Comparison of ENCODE assay signal across 20 cellular contexts in genomic region chr9:89349607-89350006, GRCh38.
"Had no signal": no experiment of that assay in that cellular context is flagged by ENCODE, and none has a peak within 500 bp of the region (broad histone marks: within the 10 kb centered on the region; RNA-seq: fewer than 3 reads in every experiment).

No MANE protein-coding gene starts in this region.

- H3K27ac ChIP-seq: SJSA1, SK-N-MC had no signal

- DNase-seq: Karpas-422, KG1, MG63, NCI-H1092, NCI-H1105 treated with DMSO at 0.1 percent for 48 hours, NCI-H1417 treated with DMSO at 0.1 percent for 48 hours, NCI-H146, NCI-H1694 treated with DMSO at 0.1 percent for 48 hours, NCI-H1930, NCI-H2081, NCI-H2107, NCI-H2227 treated with DMSO at 0.1 percent for 48 hours, NCI-H524, NCI-H526 treated with DMSO at 0.1 percent for 48 hours, NCI-H774, Right ventricle myocardium superior, RPMI8226, SIG-M5 had no signal

- H3K4me1 ChIP-seq: SJSA1 had no signal

- H3K27me3 ChIP-seq: MG63, SJSA1 had no signal

- H3K4me3 ChIP-seq: MG63, SJSA1, SK-N-MC had no signal

- H3K9me3 ChIP-seq: MG63, SJSA1 had no signal
